In the genomic region with DNA sequence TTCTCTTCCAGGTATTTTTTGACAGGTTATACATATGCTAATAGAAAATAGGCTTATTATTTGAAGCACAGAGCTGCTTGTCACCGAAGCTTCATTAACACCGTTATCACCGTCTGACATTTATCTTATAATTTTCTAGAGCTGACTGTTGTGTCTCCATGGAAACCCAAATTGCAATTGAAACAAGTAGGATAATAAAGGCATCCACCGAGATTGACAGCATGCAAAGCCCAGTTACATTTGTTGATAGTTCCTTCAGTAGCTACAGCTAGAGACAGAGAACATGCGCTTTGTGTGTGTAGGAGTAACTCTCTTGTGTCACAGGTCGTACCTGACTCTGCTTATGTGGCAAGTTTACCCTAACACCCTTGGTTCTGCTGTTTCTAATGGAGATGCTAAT, we compare ENCODE assay signal across 21 cellular contexts.
"Had no signal": no experiment of that assay in that cellular context is flagged by ENCODE, and none has a peak within 500 bp of the region (broad histone marks: within the 10 kb centered on the region; RNA-seq: fewer than 3 reads in every experiment).

No MANE protein-coding gene starts in this region.

- H3K4me3 ChIP-seq: lower lobe of right lung, right atrium auricular region, transverse colon, uterus had no signal

- H3K27ac ChIP-seq: epithelial cell of prostate, lower lobe of right lung, right atrium auricular region, transverse colon, uterus had no signal

- H3K4me3 Mint-ChIP-seq: activated CD4-positive, alpha-beta memory T cell treated with anti-CD3 and anti-CD28 coated beads, Interleukin-2, amount 10 ng/mL, durations not matched to agents 7 days and 5 days; activated CD8-positive, alpha-beta memory T cell treated with anti-CD3 and anti-CD28 coated beads, Interleukin-2, amount 10 ng/mL, durations not matched to agents 7 days and 5 days; endodermal cell; nephron progenitor cell had no signal

- H3K36me3 ChIP-seq: lower lobe of right lung, right atrium auricular region, transverse colon, uterus had no signal

- ATAC-seq: activated CD8-positive, alpha-beta memory T cell treated with anti-CD3 and anti-CD28 coated beads, Interleukin-2, amount 10 ng/mL, durations not matched to agents 7 days and 5 days; activated naive CD4-positive, alpha-beta T cell treated with anti-CD3 and anti-CD28 coated beads, Interleukin-2, amount 50 U/mL, for 72 hours; lower lobe of right lung had no signal

- H3K27me3 Mint-ChIP-seq: activated CD4-positive, alpha-beta memory T cell treated with anti-CD3 and anti-CD28 coated beads, Interleukin-2, amount 10 ng/mL, durations not matched to agents 7 days and 5 days; activated CD8-positive, alpha-beta memory T cell treated with anti-CD3 and anti-CD28 coated beads, Interleukin-2, amount 10 ng/mL, durations not matched to agents 7 days and 5 days; stimulated activated naive CD8-positive, alpha-beta T cell treated with anti-CD3 and anti-CD28 coated beads, Interleukin-15, Interleukin-2, amounts not matched to agents 100 ng/mL and 50 ng/mL, for 24 hours had no signal

- H3K9me3 Mint-ChIP-seq: activated CD4-positive, alpha-beta memory T cell treated with anti-CD3 and anti-CD28 coated beads, Interleukin-2, amount 10 ng/mL, durations not matched to agents 7 days and 5 days; endodermal cell; nephron progenitor cell; stimulated activated naive CD8-positive, alpha-beta T cell treated with anti-CD3 and anti-CD28 coated beads, Interleukin-15, Interleukin-2, amounts not matched to agents 100 ng/mL and 50 ng/mL, for 24 hours had no signal

- H3K36me3 Mint-ChIP-seq: activated CD8-positive, alpha-beta memory T cell treated with anti-CD3 and anti-CD28 coated beads, Interleukin-2, amount 10 ng/mL, durations not matched to agents 7 days and 5 days; activated naive CD4-positive, alpha-beta T cell treated with anti-CD3 and anti-CD28 coated beads, Interleukin-2, amount 50 U/mL, for 72 hours had no signal

- H3K27me3 ChIP-seq: right atrium auricular region, transverse colon, uterus had no signal

- H3K9me3 ChIP-seq: lower lobe of right lung, right atrium auricular region, transverse colon, uterus had no signal

- DNase-seq: activated CD4-positive, alpha-beta memory T cell treated with anti-CD3 and anti-CD28 coated beads, Interleukin-2, amount 10 ng/mL, durations not matched to agents 7 days and 5 days; activated CD4-positive, alpha-beta T cell treated with anti-CD3 and anti-CD28 coated beads for 48 hours; activated CD4-positive, CD25-positive, alpha-beta regulatory T cell; activated CD8-positive, alpha-beta memory T cell treated with anti-CD3 and anti-CD28 coated beads, Interleukin-2, amount 10 ng/mL, durations not matched to agents 7 days and 5 days; activated effector memory CD4-positive, alpha-beta T cell treated with anti-CD3 and anti-CD28 coated beads, Interleukin-2, amount 50 U/mL, for 16 hours; activated T-cell treated with anti-CD3 and anti-CD28 coated beads, Interleukin-2, amount 50 U/mL, for 1 hour; amygdala; endodermal cell; lower lobe of right lung; nephron progenitor cell; stimulated activated CD4-positive, alpha-beta T cell treated with anti-CD3 and anti-CD28 coated beads, Interleukin-12 subunit alpha, Interleukin-12 subunit beta, amount 100 ng/mL, for 4 hours; stimulated activated CD4-positive, alpha-beta T cell treated with anti-CD3 and anti-CD28 coated beads, Interleukin-1b, Interleukin-23, amount 100 ng/mL, for 48 hours; stimulated activated CD8-positive, alpha-beta memory T cell treated with anti-CD3 and anti-CD28 coated beads, Interleukin-4, amount 100 ng/mL, for 48 hours; T-helper 1 cell; T1000; transverse colon; uterus had no signal

- H3K27ac Mint-ChIP-seq: activated CD4-positive, alpha-beta memory T cell treated with anti-CD3 and anti-CD28 coated beads, Interleukin-2, amount 10 ng/mL, durations not matched to agents 7 days and 5 days; activated CD8-positive, alpha-beta memory T cell treated with anti-CD3 and anti-CD28 coated beads, Interleukin-2, amount 10 ng/mL, durations not matched to agents 7 days and 5 days; activated naive CD4-positive, alpha-beta T cell treated with anti-CD3 and anti-CD28 coated beads, Interleukin-2, amount 50 U/mL, for 72 hours; endodermal cell had no signal

- H3K4me1 ChIP-seq: uterus had no signal
